Comparison of ENCODE assay signal across 17 cellular contexts in genomic region chr9:18137815-18138214, GRCh38.
"Had no signal": no experiment of that assay in that cellular context is flagged by ENCODE, and none has a peak within 500 bp of the region (broad histone marks: within the 10 kb centered on the region; RNA-seq: fewer than 3 reads in every experiment).

No MANE protein-coding gene starts in this region.

- H3K9me3 ChIP-seq: adrenal gland, left lung, right atrium auricular region, transverse colon, uterus had no signal

- H3K27ac ChIP-seq: adrenal gland, left lung, right atrium auricular region, skin epidermis, transverse colon, uterus had no signal

- H3K36me3 ChIP-seq: adrenal gland, left lung, right atrium auricular region, transverse colon, uterus had no signal

- DNase-seq: activated CD4-positive, alpha-beta T cell treated with anti-CD3 and anti-CD28 coated beads for 36 hours; activated CD4-positive, alpha-beta T cell treated with anti-CD3 and anti-CD28 coated beads, Interleukin-2, amount 50 U/mL, for 48 hours; activated gamma-delta T cell treated with Interleukin-2 at 50 U/mL for 16 hours; adrenal gland; dermis blood vessel endothelial cell; effector memory CD4-positive, alpha-beta T cell; foreskin melanocyte; glutamatergic neuron; kidney; left lung; mammary epithelial cell; occipital lobe; posterior cingulate gyrus; transverse colon; uterus had no signal

- H3K4me3 ChIP-seq: adrenal gland, left lung, right atrium auricular region, skin epidermis, transverse colon, uterus had no signal

- H3K27me3 ChIP-seq: adrenal gland, left lung, right atrium auricular region, transverse colon, uterus had no signal

- H3K4me1 ChIP-seq: adrenal gland, left lung, right atrium auricular region, transverse colon, uterus had no signal
